22 cellular contexts compared by ENCODE assay signal in genomic region chr19:49636230-49636932, GRCh38. TPM values are rescaled to one million over a fixed set of nuclear protein-coding genes. Genes with fewer than 3 reads are reported as not detected.
DNase-seq lines count a peak whose midpoint lies in the region; ATAC-seq, FAIRE-seq and TF ChIP-seq lines count a peak whose summit lies in the region.
"Had no signal": no experiment of that assay in that cellular context is flagged by ENCODE, and none has a peak within 500 bp of the region (broad histone marks: within the 10 kb centered on the region; RNA-seq: fewer than 3 reads in every experiment).

No MANE protein-coding gene starts in this region.

- no peak for DNase-seq in activated naive CD4-positive, alpha-beta T cell treated with anti-CD3 and anti-CD28 coated beads, Interleukin-2, amount 10 ng/mL, durations not matched to agents 7 days and 5 days
- DNase-seq in activated naive CD4-positive, alpha-beta T cell treated with Interleukin-2 at 50 U/mL for 16 hours: no peak
- DNase-seq in astrocyte (ENCODE audit: low read depth): no peak
- DNase-seq in lower lobe of right lung: no peak
- no peak for DNase-seq in tibial nerve (ENCODE audit: low spot score in 2 of 2)
- DNase-seq in NCI-H1694 (lab: John Stamatoyannopoulos, UW): no peak
- DNase-seq: activated CD4-positive, CD25-positive, alpha-beta regulatory T cell treated with anti-CD3 and anti-CD28 coated beads, Interleukin-2, amount 50 U/mL, for 72 hours; activated naive CD4-positive, alpha-beta T cell treated with anti-CD3 and anti-CD28 coated beads, Interleukin-2, amount 50 U/mL, for 16 hours; effector CD8-positive, alpha-beta T cell; left colon; NCI-H1105 treated with DMSO at 0.1 percent for 48 hours; NCI-H2227 treated with DMSO at 0.1 percent for 48 hours; stimulated activated CD4-positive, alpha-beta T cell treated with anti-CD3 and anti-CD28 coated beads, Interleukin-12 subunit alpha, Interleukin-12 subunit beta, amount 100 ng/mL, for 4 hours; stimulated activated naive CD4-positive, alpha-beta T cell treated with Interleukin-2 at 50 U/mL for 16 hours; T-helper 9 cell had no signal

- intact Hi-C loops in lower lobe of right lung (cut with DNase I): no loop called here

- TF ChIP-seq EP300 in tibial nerve (IDR thresholded peaks at IDR 0.05): no peak

- no peak overlapping the region for H3K4me2 ChIP-seq in astrocyte (ENCODE audit: low read length)
- H3K4me2 ChIP-seq: KMS-11 had no signal

- no peak for FAIRE-seq in astrocyte (lab: Jason Lieb, UNC)
- FAIRE-seq: bronchial epithelial cell, GM12878 had no signal

- peak overlapping the region; percentile 49 for H3K27ac Mint-ChIP-seq in activated naive CD4-positive, alpha-beta T cell treated with anti-CD3 and anti-CD28 coated beads, Interleukin-2, amount 10 ng/mL, durations not matched to agents 7 days and 5 days
- H3K27ac Mint-ChIP-seq in astrocyte (ENCODE audit: unreplicated experiment): no peak overlapping the region

- no peak overlapping the region for H3K4me3 ChIP-seq in astrocyte (ENCODE audit: insufficient read depth, low read depth, low read length)
- no peak overlapping the region for H3K4me3 ChIP-seq in lower lobe of right lung
- H3K4me3 ChIP-seq in tibial nerve: no peak overlapping the region
- H3K4me3 ChIP-seq: GM12878, prostate gland had no signal

- H3K36me3 ChIP-seq in astrocyte (ENCODE audit: insufficient read depth, low read length) (no peaks in the 10 kb centered on the region), lower lobe of right lung (peaks cover 18% of the 10 kb centered on the region), tibial nerve (peaks cover 0 to 24% (median 0%) of the 10 kb centered on the region in 3 donors)
- H3K36me3 ChIP-seq: prostate gland had no signal

- ATAC-seq in lower lobe of right lung: no peak
- ATAC-seq in GM21515 (IDR thresholded peaks at IDR 0.05; ENCODE audit: unreplicated experiment): no peak
- no peak for ATAC-seq in HG03432 (IDR thresholded peaks at IDR 0.05; ENCODE audit: unreplicated experiment)
- ATAC-seq: GM12878, left colon had no signal

- CTCF ChIA-PET in activated naive CD4-positive, alpha-beta T cell treated with anti-CD3 and anti-CD28 coated beads, Interleukin-2, amount 10 ng/mL, durations not matched to agents 7 days and 5 days (lab: Charles Lee): no interaction called here

- peaks cover 1% of the 10 kb centered on the region for H3K36me3 Mint-ChIP-seq in activated naive CD4-positive, alpha-beta T cell treated with anti-CD3 and anti-CD28 coated beads, Interleukin-2, amount 10 ng/mL, durations not matched to agents 7 days and 5 days
- peaks cover 5% of the 10 kb centered on the region for H3K36me3 Mint-ChIP-seq in astrocyte (ENCODE audit: low read depth, unreplicated experiment)

- no peaks in the 10 kb centered on the region for H4K20me1 ChIP-seq in astrocyte (ENCODE audit: insufficient read depth, low read length)

- no peak overlapping the region for H3K4me3 Mint-ChIP-seq in activated naive CD4-positive, alpha-beta T cell treated with anti-CD3 and anti-CD28 coated beads, Interleukin-2, amount 10 ng/mL, durations not matched to agents 7 days and 5 days
- peak overlapping the region; percentile 64 for H3K4me3 Mint-ChIP-seq in astrocyte (ENCODE audit: unreplicated experiment)

- H3K9me3 ChIP-seq in astrocyte (ENCODE audit: insufficient read depth, low read depth, low read length) (no peaks in the 10 kb centered on the region), lower lobe of right lung (no peaks in the 10 kb centered on the region), tibial nerve (no peaks in the 10 kb centered on the region)
- H3K9me3 ChIP-seq: prostate gland had no signal

- 68 to 69% methylated on average over 30 to 31 of the region's 31 CpGs for WGBS in tibial nerve, 2 donors

- no peak overlapping the region for H3K27ac ChIP-seq in astrocyte (ENCODE audit: low read depth, low read length)
- H3K27ac ChIP-seq in lower lobe of right lung: peak overlapping the region; percentile 65
- H3K27ac ChIP-seq in tibial nerve: peak overlapping the region in 3 of 4 donors; percentile 56 to 100 (median 99)
- H3K27ac ChIP-seq: HL-60, KMS-11, prostate gland had no signal

- H3K79me2 ChIP-seq in astrocyte (ENCODE audit: insufficient read depth, low read length): peaks cover 10% of the 10 kb centered on the region

- H2AFZ ChIP-seq in astrocyte (ENCODE audit: low read depth, low read length): no peak overlapping the region

- TF ChIP-seq POLR2A in tibial nerve (IDR thresholded peaks at IDR 0.05): no peak

- peaks cover 25% of the 10 kb centered on the region for H3K27me3 Mint-ChIP-seq in activated naive CD4-positive, alpha-beta T cell treated with anti-CD3 and anti-CD28 coated beads, Interleukin-2, amount 10 ng/mL, durations not matched to agents 7 days and 5 days
- no peaks in the 10 kb centered on the region for H3K27me3 Mint-ChIP-seq in astrocyte (ENCODE audit: low read depth, unreplicated experiment)

- H3K9ac ChIP-seq in astrocyte (ENCODE audit: low read length): no peak overlapping the region
- H3K9ac ChIP-seq: KMS-11 had no signal

- H3K27me3 ChIP-seq in astrocyte (ENCODE audit: insufficient read depth, low read length): no peaks in the 10 kb centered on the region
- no peaks in the 10 kb centered on the region for H3K27me3 ChIP-seq in lower lobe of right lung (ENCODE audit: low read depth)
- H3K27me3 ChIP-seq in tibial nerve: no peaks in the 10 kb centered on the region

- TF ChIP-seq CTCF in astrocyte (IDR thresholded peaks at IDR 0.05; ENCODE audit: insufficient read depth, low read depth, low read length): no peak
- no peak for TF ChIP-seq CTCF in lower lobe of right lung (IDR thresholded peaks at IDR 0.05)
- no peak for TF ChIP-seq CTCF in tibial nerve (IDR thresholded peaks at IDR 0.05)

- H3K4me1 ChIP-seq in astrocyte (ENCODE audit: insufficient read depth, low read length) (peaks cover 25% of the 10 kb centered on the region), lower lobe of right lung (peaks cover 39% of the 10 kb centered on the region), tibial nerve (peaks cover 0 to 56% (median 21%) of the 10 kb centered on the region in 4 donors)

- H3K4me1 Mint-ChIP-seq in activated naive CD4-positive, alpha-beta T cell treated with anti-CD3 and anti-CD28 coated beads, Interleukin-2, amount 10 ng/mL, durations not matched to agents 7 days and 5 days: peaks cover 38% of the 10 kb centered on the region
- H3K4me1 Mint-ChIP-seq in astrocyte (ENCODE audit: low read depth, unreplicated experiment): peaks cover 16% of the 10 kb centered on the region

- H3K9me3 Mint-ChIP-seq in activated naive CD4-positive, alpha-beta T cell treated with anti-CD3 and anti-CD28 coated beads, Interleukin-2, amount 10 ng/mL, durations not matched to agents 7 days and 5 days: no peaks in the 10 kb centered on the region
- peaks cover 1% of the 10 kb centered on the region for H3K9me3 Mint-ChIP-seq in astrocyte (ENCODE audit: unreplicated experiment)

RNA-seq across cellular contexts. Expression of gene RRAS, which starts 3.6 kb away (rescaled TPM):
- total RNA-seq in astrocyte: 94.7 and 104 TPM in 2 replicates
- 114 TPM for total RNA-seq in lower lobe of right lung
- total RNA-seq in tibial nerve: 100 to 1,000 TPM in 3 of 4 donors, 10 to 100 TPM in 1; 81.6 to 190 (median 162) TPM

RNA-seq across cellular contexts. Expression of gene SCAF1, which starts 5.6 kb away (rescaled TPM):
- total RNA-seq in astrocyte (105 and 107 TPM in 2 replicates), lower lobe of right lung (59.4 TPM), tibial nerve (10 to 100 TPM; 20.1 to 53.7 (median 31.1) TPM)

RNA-seq across cellular contexts. Expression of gene IRF3, which starts 29.3 kb away (rescaled TPM):
- total RNA-seq in astrocyte (63.0 and 68.1 TPM in 2 replicates), lower lobe of right lung (99.8 TPM), tibial nerve (10 to 100 TPM; 41.4 to 85.2 (median 72.4) TPM)

RNA-seq across cellular contexts. Expression of gene BCL2L12, which starts 29.4 kb away (rescaled TPM):
- 26.6 and 31.5 TPM in 2 replicates for total RNA-seq in astrocyte
- total RNA-seq in lower lobe of right lung: 17.0 TPM
- total RNA-seq in tibial nerve: 1 to 10 TPM; 4.7 to 6.8 (median 5.8) TPM

RNA-seq across cellular contexts. Expression of gene PRMT1, which starts 40.7 kb away (rescaled TPM):
- 215 and 235 TPM in 2 replicates for total RNA-seq in astrocyte
- 88.3 TPM for total RNA-seq in lower lobe of right lung
- total RNA-seq in tibial nerve: 100 to 1,000 TPM; 106 to 147 (median 132) TPM
